In genomic region chr7:140734096-140734495, GRCh38 we compare ENCODE assay signal across 23 cellular contexts.
"Had no signal": no experiment of that assay in that cellular context is flagged by ENCODE, and none has a peak within 500 bp of the region (broad histone marks: within the 10 kb centered on the region; RNA-seq: fewer than 3 reads in every experiment).

No MANE protein-coding gene starts in this region.

- DNase-seq: activated CD4-positive, alpha-beta memory T cell treated with anti-CD3 and anti-CD28 coated beads, Interleukin-2, amount 10 ng/mL, durations not matched to agents 7 days and 5 days; activated CD4-positive, alpha-beta T cell treated with anti-CD3 and anti-CD28 coated beads, Interleukin-2, amount 10 ng/mL, durations not matched to agents 7 days and 5 days; activated CD4-positive, CD25-positive, alpha-beta regulatory T cell; activated gamma-delta T cell treated with Interleukin-2 at 50 U/mL for 16 hours; activated naive CD4-positive, alpha-beta T cell treated with anti-CD3 and anti-CD28 coated beads, Interleukin-2, amount 10 ng/mL, durations not matched to agents 7 days and 5 days; activated naive CD8-positive, alpha-beta T cell treated with anti-CD3 and anti-CD28 coated beads for 36 hours; activated T-cell treated with anti-CD3 and anti-CD28 coated beads for 4 hours; activated T-cell treated with anti-CD3 and anti-CD28 coated beads, Interleukin-2, amount 50 U/mL, for 72 hours; colonic mucosa; KBM-7; NCI-H1048; NCI-H146; NCI-H187 treated with DMSO at 0.1 percent for 48 hours; NCI-H2081 treated with DMSO at 0.1 percent for 48 hours; NCI-H446; NCI-H524; NCI-H774; NK-92 treated with Interleukin-12 subunit alpha and Interleukin-12 subunit beta, amount 100 ng/mL, for 24 hours; PC-9; SIG-M5; T-helper 17 cell; T-helper 9 cell had no signal

- H3K27ac Mint-ChIP-seq: activated CD4-positive, alpha-beta memory T cell treated with anti-CD3 and anti-CD28 coated beads, Interleukin-2, amount 10 ng/mL, durations not matched to agents 7 days and 5 days; activated CD4-positive, alpha-beta T cell treated with anti-CD3 and anti-CD28 coated beads, Interleukin-2, amount 10 ng/mL, durations not matched to agents 7 days and 5 days; activated naive CD4-positive, alpha-beta T cell treated with anti-CD3 and anti-CD28 coated beads, Interleukin-2, amount 10 ng/mL, durations not matched to agents 7 days and 5 days; activated naive CD8-positive, alpha-beta T cell treated with anti-CD3 and anti-CD28 coated beads for 36 hours; activated T-cell treated with anti-CD3 and anti-CD28 coated beads, Interleukin-2, amount 50 U/mL, for 72 hours; activated T-helper 2 cell treated with anti-CD3 and anti-CD28 coated beads, Interferon-gamma antibody, Interleukin-2, Interleukin-4, amounts not matched to agents 10 μg/mL and 5 μg/mL and 100 μg/mL, durations not matched to agents 14 hours and 24 hours and 36 hours; T-helper 17 cell had no signal

- H2AFZ ChIP-seq: PC-9 had no signal

- H3K4me2 ChIP-seq: PC-9 had no signal

- H3K27me3 ChIP-seq: colonic mucosa had no signal

- H3K36me3 ChIP-seq: colonic mucosa had no signal

- H3K4me3 ChIP-seq: colonic mucosa, PC-9 had no signal

- H3K27ac ChIP-seq: colonic mucosa, PC-9 had no signal

- H3K4me3 Mint-ChIP-seq: activated CD4-positive, alpha-beta memory T cell treated with anti-CD3 and anti-CD28 coated beads, Interleukin-2, amount 10 ng/mL, durations not matched to agents 7 days and 5 days; activated CD4-positive, alpha-beta T cell treated with anti-CD3 and anti-CD28 coated beads, Interleukin-2, amount 10 ng/mL, durations not matched to agents 7 days and 5 days; activated naive CD4-positive, alpha-beta T cell treated with anti-CD3 and anti-CD28 coated beads, Interleukin-2, amount 10 ng/mL, durations not matched to agents 7 days and 5 days; activated naive CD8-positive, alpha-beta T cell treated with anti-CD3 and anti-CD28 coated beads for 36 hours; activated T-cell treated with anti-CD3 and anti-CD28 coated beads, Interleukin-2, amount 50 U/mL, for 72 hours; T-helper 17 cell had no signal

- H3K9me3 Mint-ChIP-seq: activated CD4-positive, alpha-beta memory T cell treated with anti-CD3 and anti-CD28 coated beads, Interleukin-2, amount 10 ng/mL, durations not matched to agents 7 days and 5 days; activated CD4-positive, alpha-beta T cell treated with anti-CD3 and anti-CD28 coated beads, Interleukin-2, amount 10 ng/mL, durations not matched to agents 7 days and 5 days; activated naive CD4-positive, alpha-beta T cell treated with anti-CD3 and anti-CD28 coated beads, Interleukin-2, amount 10 ng/mL, durations not matched to agents 7 days and 5 days; activated naive CD8-positive, alpha-beta T cell treated with anti-CD3 and anti-CD28 coated beads for 36 hours; activated T-cell treated with anti-CD3 and anti-CD28 coated beads, Interleukin-2, amount 50 U/mL, for 72 hours; activated T-helper 2 cell treated with anti-CD3 and anti-CD28 coated beads, Interferon-gamma antibody, Interleukin-2, Interleukin-4, amounts not matched to agents 10 μg/mL and 5 μg/mL and 100 μg/mL, durations not matched to agents 14 hours and 24 hours and 36 hours had no signal

- H3K4me1 ChIP-seq: colonic mucosa had no signal

- ATAC-seq: activated T-cell treated with anti-CD3 and anti-CD28 coated beads, Interleukin-2, amount 50 U/mL, for 72 hours; T-helper 17 cell had no signal

- H3K4me1 Mint-ChIP-seq: activated naive CD8-positive, alpha-beta T cell treated with anti-CD3 and anti-CD28 coated beads for 36 hours had no signal

- H3K27me3 Mint-ChIP-seq: activated CD4-positive, alpha-beta memory T cell treated with anti-CD3 and anti-CD28 coated beads, Interleukin-2, amount 10 ng/mL, durations not matched to agents 7 days and 5 days; activated CD4-positive, alpha-beta T cell treated with anti-CD3 and anti-CD28 coated beads, Interleukin-2, amount 10 ng/mL, durations not matched to agents 7 days and 5 days; activated naive CD4-positive, alpha-beta T cell treated with anti-CD3 and anti-CD28 coated beads, Interleukin-2, amount 10 ng/mL, durations not matched to agents 7 days and 5 days; activated naive CD8-positive, alpha-beta T cell treated with anti-CD3 and anti-CD28 coated beads for 36 hours; T-helper 17 cell had no signal

- H3K9me3 ChIP-seq: colonic mucosa had no signal
